ENCODE assay signal across 8 cellular contexts in the genomic region with DNA sequence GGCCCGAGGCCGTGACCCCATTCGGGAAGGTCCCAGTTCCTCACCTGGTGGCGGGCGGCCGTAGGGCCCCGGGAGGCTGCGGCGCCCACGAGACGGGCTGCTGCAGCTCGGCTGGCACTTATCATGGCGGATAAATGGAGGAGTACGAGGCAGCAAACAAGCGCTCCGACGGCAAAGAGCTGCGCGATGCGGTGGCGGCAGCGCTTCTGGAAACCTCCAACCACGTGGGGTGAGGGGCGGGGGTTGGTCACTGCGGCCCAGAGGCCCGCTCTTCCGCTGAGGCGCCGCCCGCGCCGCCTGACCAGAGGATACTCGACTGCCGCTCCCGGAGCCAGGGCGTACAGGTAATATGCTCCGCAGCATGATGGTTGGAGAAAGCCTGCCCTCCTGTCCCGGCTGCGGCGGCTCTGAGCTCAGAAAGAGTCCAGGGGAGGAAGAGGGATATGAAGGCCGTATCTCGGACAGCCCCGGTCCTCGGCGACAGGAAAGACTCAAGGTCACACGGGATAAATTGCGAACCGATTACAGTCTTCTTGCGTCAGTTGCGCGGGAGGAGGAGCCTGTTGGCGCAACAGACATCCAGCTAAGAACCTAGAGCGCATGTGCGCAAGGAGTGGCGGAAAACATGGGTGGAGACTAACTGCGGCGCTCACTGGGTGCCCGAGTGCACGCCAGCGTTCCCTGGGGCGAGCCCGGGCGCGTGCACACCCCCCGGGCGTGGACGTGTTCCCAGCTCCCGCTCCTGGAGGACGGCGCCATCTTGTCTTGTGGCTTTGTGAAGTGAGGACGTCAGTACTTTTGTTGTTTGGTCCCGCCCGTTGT. TPM values are rescaled to one million over a fixed set of nuclear protein-coding genes. Genes with fewer than 3 reads are reported as not detected.
A peak's percentile ranks its signal among the peaks of the same experiment; 100 is the strongest.
DNase-seq lines count a peak whose midpoint lies in the region; ATAC-seq and TF ChIP-seq lines count a peak whose summit lies in the region.

A gene (minus strand): TSS at position 208 of the 822 bp plus-strand sequence. CDS start 83 bp downstream, at position 125.

- peak within 1 kb of the TSS; percentile 100 for H3K27ac Mint-ChIP-seq in H9
- H3K27ac Mint-ChIP-seq in natural killer cell treated with Interleukin-12 subunit alpha and Interleukin-12 subunit beta and Interleukin-15 and Interleukin-18, amount 100 ng/mL, for 72 hours = peak within 1 kb of the TSS; percentile 99 to 100

- H3K79me2 ChIP-seq in H9 (ENCODE audit: insufficient read depth, low read length) = peaks cover 12% of the 10 kb centered on the region

- ATAC-seq in natural killer cell treated with Interleukin-12 subunit alpha and Interleukin-12 subunit beta and Interleukin-15 and Interleukin-18, amount 100 ng/mL, for 72 hours = peak; percentile 92 to 94
- ATAC-seq in stimulated activated naive CD8-positive, alpha-beta T cell treated with anti-CD3 and anti-CD28 coated beads, Interleukin-15, Interleukin-2, amounts not matched to agents 100 U/mL and 50 U/mL, for 24 hours = peak; percentile 92

- no peak within 1 kb of the TSS for H2AFZ ChIP-seq in H9 (ENCODE audit: low read length)

- H3K14ac ChIP-seq in H9 (ENCODE audit: insufficient read depth, low read length) = peak within 1 kb of the TSS; percentile 97

- H2BK12ac ChIP-seq in H9 (ENCODE audit: insufficient read length, low read depth, low read length) = peak within 1 kb of the TSS; percentile 22

- H3K9me3 ChIP-seq in H9 (ENCODE audit: control insufficient read depth, low read depth, low read length) (no peaks in the 10 kb centered on the region), MG63 (no peaks in the 10 kb centered on the region)

- peaks cover 31 to 45% (median 45%) of the 10 kb centered on the region in 3 experiments; a peak in 6 of 7 replicates for H3K36me3 Mint-ChIP-seq in H9 (ENCODE audit: insufficient read depth in 1 of 3, low read depth in 3 of 3)
- H3K36me3 Mint-ChIP-seq in natural killer cell treated with Interleukin-12 subunit alpha and Interleukin-12 subunit beta and Interleukin-15 and Interleukin-18, amount 100 ng/mL, for 72 hours = peaks cover 27% of the 10 kb centered on the region

- H3K9me3 Mint-ChIP-seq in H9 = no peaks in the 10 kb centered on the region; a peak in 1 of 5 replicates
- H3K9me3 Mint-ChIP-seq in natural killer cell treated with Interleukin-12 subunit alpha and Interleukin-12 subunit beta and Interleukin-15 and Interleukin-18, amount 100 ng/mL, for 72 hours = no peaks in the 10 kb centered on the region

- H2BK20ac ChIP-seq in H9 (ENCODE audit: low read depth, low read length, poor library complexity, severe bottlenecking) = no peak within 1 kb of the TSS

- peaks cover 13 to 32% of the 10 kb centered on the region in 2 experiments for H3K4me1 Mint-ChIP-seq in H9
- H3K4me1 Mint-ChIP-seq in natural killer cell treated with Interleukin-12 subunit alpha and Interleukin-12 subunit beta and Interleukin-15 and Interleukin-18, amount 100 ng/mL, for 72 hours (ENCODE audit: low read depth in 2 of 2) = peaks cover 28 to 30% of the 10 kb centered on the region in 2 donors

- peaks cover 4% of the 10 kb centered on the region for H3K23me2 ChIP-seq in H9 (ENCODE audit: insufficient read length, low read depth, low read length, poor library complexity, severe bottlenecking)

- no peaks in the 10 kb centered on the region for H4K20me1 ChIP-seq in H9 (ENCODE audit: control insufficient read depth, insufficient read depth, insufficient read length)

- H3T11ph ChIP-seq in H9 (ENCODE audit: low read length) = peak within 1 kb of the TSS; percentile 77

- peak within 1 kb of the TSS; percentile 90 for H2BK120ac ChIP-seq in H9 (ENCODE audit: low read depth, low read length, poor library complexity, severe bottlenecking)

- H3K4me3 ChIP-seq in MG63 = peak within 1 kb of the TSS; percentile 98
- peak within 1 kb of the TSS; percentile 73 for H3K4me3 ChIP-seq in fibroblast of pulmonary artery (replicated peaks; ENCODE audit: low read depth, low read length)

- no peaks in the 10 kb centered on the region for H3K4me1 ChIP-seq in H9 (ENCODE audit: insufficient read depth, low read length)

- DNase-seq in ELR (ENCODE audit: low read depth) (peak; percentile 100), H9 (peak; percentile 97), MG63 (peak; percentile 99), SHP77 treated with DMSO at 0.1 percent for 48 hours (lab: John Stamatoyannopoulos, UW) (peak; percentile 99), fibroblast of pulmonary artery (ENCODE audit: low read depth) (peak; percentile 100)
- peak; percentile 99 for DNase-seq in activated effector memory CD4-positive, alpha-beta T cell treated with anti-CD3 and anti-CD28 coated beads, Interleukin-2, amount 50 U/mL, for 16 hours
- peak; percentile 98 for DNase-seq in natural killer cell treated with Interleukin-12 subunit alpha and Interleukin-12 subunit beta and Interleukin-15 and Interleukin-18, amount 100 ng/mL, for 72 hours (ENCODE audit: low spot score)
- DNase-seq in stimulated activated naive CD8-positive, alpha-beta T cell treated with anti-CD3 and anti-CD28 coated beads, Interleukin-15, Interleukin-2, amounts not matched to agents 100 U/mL and 50 U/mL, for 24 hours = peak; percentile 96

- H4K91ac ChIP-seq in H9 (ENCODE audit: insufficient read length, low read depth, low read length) = peak within 1 kb of the TSS; percentile 68

- H3K27me3 ChIP-seq in H9 (ENCODE audit: insufficient read depth, low read length) = no peaks in the 10 kb centered on the region
- H3K27me3 ChIP-seq in MG63 = no peaks in the 10 kb centered on the region

- H2BK15ac ChIP-seq in H9 (ENCODE audit: low read depth, low read length) = no peak within 1 kb of the TSS

- peak within 1 kb of the TSS; percentile 99 for H3K4me3 Mint-ChIP-seq in H9
- peak within 1 kb of the TSS; percentile 96 for H3K4me3 Mint-ChIP-seq in natural killer cell treated with Interleukin-12 subunit alpha and Interleukin-12 subunit beta and Interleukin-15 and Interleukin-18, amount 100 ng/mL, for 72 hours

- H3K23ac ChIP-seq in H9 (ENCODE audit: insufficient read length, low read depth, low read length) = no peak within 1 kb of the TSS

- H3K27me3 Mint-ChIP-seq in H9 (ENCODE audit: low read depth) = no peaks in the 10 kb centered on the region
- H3K27me3 Mint-ChIP-seq in natural killer cell treated with Interleukin-12 subunit alpha and Interleukin-12 subunit beta and Interleukin-15 and Interleukin-18, amount 100 ng/mL, for 72 hours = no peaks in the 10 kb centered on the region

- peaks cover 46% of the 10 kb centered on the region for H3K36me3 ChIP-seq in MG63

- peak within 1 kb of the TSS; percentile 98 for H3K18ac ChIP-seq in H9 (ENCODE audit: insufficient read length, low read depth, low read length)

- no peak for TF ChIP-seq CTCF in H9 (conservative IDR thresholded peaks at IDR 0.05)
- TF ChIP-seq CTCF in fibroblast of pulmonary artery (IDR thresholded peaks at IDR 0.05; ENCODE audit: low read length, missing control alignments) = no peak

- H3K9ac ChIP-seq in H9 (ENCODE audit: extremely low read depth, insufficient read length, low read length) = peak within 1 kb of the TSS; percentile 95

- H3K27ac ChIP-seq in H9 (ENCODE audit: insufficient read length, low read depth, low read length) = peak within 1 kb of the TSS; percentile 92

- peak within 1 kb of the TSS; percentile 95 for H3K56ac ChIP-seq in H9 (ENCODE audit: insufficient read length, low read depth, low read length)

- peak within 1 kb of the TSS; percentile 92 for H3K4me2 ChIP-seq in H9 (ENCODE audit: insufficient read depth, insufficient read length, low read length)

- peak within 1 kb of the TSS; percentile 11 for H3K4ac ChIP-seq in H9 (ENCODE audit: low read depth, low read length)

- H3K79me1 ChIP-seq in H9 (ENCODE audit: insufficient read depth, low read depth, low read length, poor library complexity, severe bottlenecking) = peaks cover 3% of the 10 kb centered on the region

- H2AK5ac ChIP-seq in H9 (ENCODE audit: insufficient read length, low read length) = no peak within 1 kb of the TSS

- H2BK5ac ChIP-seq in H9 (ENCODE audit: insufficient read length, low read length) = peak within 1 kb of the TSS; percentile 83

- no peak within 1 kb of the TSS for H4K8ac ChIP-seq in H9 (replicated peaks; ENCODE audit: insufficient read length, low read depth, low read length)

- peak within 1 kb of the TSS; percentile 73 for H4K5ac ChIP-seq in H9 (ENCODE audit: insufficient read length, low read depth, low read length)

- no CpG with 5 or more reads among the region's 73 CpGs for WGBS in H9 (ENCODE audit: extremely low coverage, insufficient read length, low lambda C conversion rate)

RNA-seq across cellular contexts. Expression of the gene that starts here (rescaled TPM):
- total RNA-seq in H9 (2021) = 397 and 399 TPM in 2 replicates
- 610 and 1,111 TPM in 2 replicates for total RNA-seq in MG63 (2014; rRNA removed; shearing (Covaris generic); ENCODE audit: low replicate concordance)
- 100 to 1,000 TPM; 337 to 473 TPM for total RNA-seq in natural killer cell treated with Interleukin-12 subunit alpha and Interleukin-12 subunit beta and Interleukin-15 and Interleukin-18, amount 100 ng/mL, for 72 hours

Comparison
In these comparisons a context has a peak if more than half of its experiments do, and no peak if none do; other contexts are left out.
1. Peak in every context shown above with its lines: DNase-seq, ATAC-seq, H3K4me3 ChIP-seq and H3K27ac ChIP-seq.